27 cellular contexts compared by ENCODE assay signal in genomic region chr15:29071907-29072273, GRCh38.
"Had no signal": no experiment of that assay in that cellular context is flagged by ENCODE, and none has a peak within 500 bp of the region (broad histone marks: within the 10 kb centered on the region; RNA-seq: fewer than 3 reads in every experiment).

No MANE protein-coding gene starts in this region.

- DNase-seq: activated CD4-positive, alpha-beta T cell treated with anti-CD3 and anti-CD28 coated beads for 36 hours; activated CD4-positive, alpha-beta T cell treated with anti-CD3 and anti-CD28 coated beads, Interleukin-2, amount 50 U/mL, for 4 hours; activated CD4-positive, CD25-positive, alpha-beta regulatory T cell; activated effector memory CD4-positive, alpha-beta T cell treated with Interleukin-2 at 50 U/mL for 16 hours; activated naive CD4-positive, alpha-beta T cell treated with Interleukin-2 at 50 U/mL for 16 hours; activated T-cell treated with anti-CD3 and anti-CD28 coated beads for 4 hours; activated T-cell treated with anti-CD3 and anti-CD28 coated beads, Interleukin-2, amount 50 U/mL, for 72 hours; aorta; body of pancreas; esophagus squamous epithelium; foreskin melanocyte; left cardiac atrium; left ventricle myocardium superior; nephron progenitor cell; occipital lobe; psoas muscle; stimulated activated CD4-positive, alpha-beta T cell treated with anti-CD3 and anti-CD28 coated beads, Interleukin-2, amount 100 ng/mL, for 48 hours; stimulated activated naive CD4-positive, alpha-beta T cell treated with Interleukin-2 at 50 U/mL for 16 hours; trophoblast cell; uterus had no signal

- H3K27me3 Mint-ChIP-seq: activated CD4-positive, alpha-beta T cell treated with anti-CD3 and anti-CD28 coated beads for 36 hours; activated naive CD8-positive, alpha-beta T cell had no signal

- ATAC-seq: activated CD4-positive, alpha-beta T cell treated with anti-CD3 and anti-CD28 coated beads for 36 hours; activated T-cell treated with anti-CD3 and anti-CD28 coated beads, Interleukin-2, amount 50 U/mL, for 72 hours; body of pancreas; left cardiac atrium; left ventricle myocardium superior; psoas muscle had no signal

- H3K4me3 ChIP-seq: body of pancreas, cardiac muscle cell, esophagus squamous epithelium, psoas muscle, thoracic aorta, uterus had no signal

- H3K36me3 ChIP-seq: cardiac muscle cell, esophagus squamous epithelium, thoracic aorta, uterus had no signal

- H3K4me3 Mint-ChIP-seq: activated CD4-positive, alpha-beta T cell treated with anti-CD3 and anti-CD28 coated beads for 36 hours; activated naive CD8-positive, alpha-beta T cell; activated T-cell treated with anti-CD3 and anti-CD28 coated beads, Interleukin-2, amount 50 U/mL, for 72 hours; nephron progenitor cell had no signal

- FAIRE-seq: endometrium, islet of Langerhans had no signal

- H3K27ac Mint-ChIP-seq: activated CD4-positive, alpha-beta T cell treated with anti-CD3 and anti-CD28 coated beads for 36 hours; activated naive CD8-positive, alpha-beta T cell; activated T-cell treated with anti-CD3 and anti-CD28 coated beads, Interleukin-2, amount 50 U/mL, for 72 hours; nephron progenitor cell had no signal

- H3K27me3 ChIP-seq: body of pancreas, cardiac muscle cell, esophagus squamous epithelium, uterus had no signal

- H3K27ac ChIP-seq: body of pancreas, cardiac muscle cell, epithelial cell of prostate, esophagus squamous epithelium, parathyroid adenoma, psoas muscle, thoracic aorta, uterus had no signal

- H3K9ac ChIP-seq: parathyroid adenoma had no signal

- H2AFZ ChIP-seq: parathyroid adenoma had no signal

- H3K4me1 Mint-ChIP-seq: activated CD4-positive, alpha-beta T cell treated with anti-CD3 and anti-CD28 coated beads for 36 hours had no signal

- H3K4me1 ChIP-seq: body of pancreas, esophagus squamous epithelium, parathyroid adenoma, psoas muscle, uterus had no signal

- H3K9me3 ChIP-seq: body of pancreas, esophagus squamous epithelium, psoas muscle, thoracic aorta, uterus had no signal
